Comparison of ENCODE assay signal across 23 cellular contexts in genomic region chr7:41847641-41848040, GRCh38.
"Had no signal": no experiment of that assay in that cellular context is flagged by ENCODE, and none has a peak within 500 bp of the region (broad histone marks: within the 10 kb centered on the region; RNA-seq: fewer than 3 reads in every experiment).

No MANE protein-coding gene starts in this region.

- H3K4me3 ChIP-seq: K562, SJSA1, SK-N-MC had no signal

- DNase-seq: Kasumi-1, MM.1S, NCI-H1092 treated with DMSO at 0.1 percent for 48 hours, NCI-H1436, NCI-H187, NCI-H2029, NCI-H2081 treated with DMSO at 0.1 percent for 48 hours, NCI-H2171, NCI-H226, NCI-H446, NCI-H510A, NCI-H524 treated with DMSO at 0.1 percent for 48 hours, NCI-H69, NCI-H774, Right ventricle myocardium superior, RPMI8226, SIG-M5, T-helper 1 cell had no signal

- H3K27ac ChIP-seq: KMS-11, SJSA1, SK-N-MC had no signal

- H3K27me3 Mint-ChIP-seq: IgD-negative memory B cell had no signal

- H3K36me3 Mint-ChIP-seq: IgD-negative memory B cell had no signal

- H3K4me3 Mint-ChIP-seq: IgD-negative memory B cell had no signal

- ATAC-seq: K562 had no signal

- H3K27me3 ChIP-seq: SJSA1 had no signal

- H3K4me1 ChIP-seq: SJSA1 had no signal

- H3K9me3 ChIP-seq: SJSA1 had no signal

- H3K27ac Mint-ChIP-seq: IgD-negative memory B cell had no signal

- H3K36me3 ChIP-seq: SJSA1 had no signal

- H3K4me2 ChIP-seq: KMS-11 had no signal
